8 cellular contexts compared by ENCODE assay signal in genomic region chr7:158740013-158740656, GRCh38. TPM values are rescaled to one million over a fixed set of nuclear protein-coding genes. Genes with fewer than 3 reads are reported as not detected.
DNase-seq lines count a peak whose midpoint lies in the region; ATAC-seq and TF ChIP-seq lines count a peak whose summit lies in the region.

No MANE protein-coding gene starts in this region.

- H3K4me3 Mint-ChIP-seq in T-helper 17 cell, result peak overlapping the region; percentile 47

- no peaks in the 10 kb centered on the region for H3K27me3 Mint-ChIP-seq in T-helper 17 cell

- H3K4me3 ChIP-seq in HFF-Myc (replicated peaks; ENCODE audit: low read depth, low read length) (no peak overlapping the region), fibroblast of the aortic adventitia (ENCODE audit: low read depth, low read length) (no peak overlapping the region)

- H3K36me3 Mint-ChIP-seq in T-helper 17 cell (ENCODE audit: low read depth), result peaks cover 4% of the 10 kb centered on the region

- no peaks in the 10 kb centered on the region for H3K9me3 ChIP-seq in T-helper 17 cell (ENCODE audit: control insufficient read depth, low read length, poor library complexity, severe bottlenecking)

- H3K27ac Mint-ChIP-seq in T-helper 17 cell, result peak overlapping the region; percentile 14

- intact Hi-C loops in sciatic nerve (cut with DNase I), result loop anchor here (5.0 kb wide), 1 partner anchor 1273 kb away; no protein-coding TSS in a partner anchor

- H3K4me1 Mint-ChIP-seq in T-helper 17 cell, result peaks cover 6% of the 10 kb centered on the region

- peak; percentile 27 for DNase-seq in HFF-Myc (ENCODE audit: extremely low read depth, low read depth)
- no peak for DNase-seq in T-helper 17 cell
- peak; percentile 67 for DNase-seq in fibroblast of the aortic adventitia (ENCODE audit: low read depth)
- no peak for DNase-seq in sciatic nerve (ENCODE audit: low spot score)
- DNase-seq in activated gamma-delta T cell (lab: John Stamatoyannopoulos, UW), result no peak
- no peak for DNase-seq in DMS79 treated with DMSO at 0.1 percent for 48 hours (lab: John Stamatoyannopoulos, UW)
- DNase-seq in stimulated activated CD4-positive, alpha-beta T cell treated with anti-CD3 and anti-CD28 coated beads, Interleukin-2, amount 100 ng/mL, for 24 hours, result no peak

- TF ChIP-seq CTCF in HFF-Myc (IDR thresholded peaks at IDR 0.05; ENCODE audit: low read depth, low read length, missing control alignments) (no peak), fibroblast of the aortic adventitia (IDR thresholded peaks at IDR 0.05; ENCODE audit: insufficient read depth, low read length) (no peak)

- ATAC-seq in T-helper 17 cell (peak; percentile 16), sciatic nerve (peak; percentile 85), HG03175 (IDR thresholded peaks at IDR 0.05; ENCODE audit: unreplicated experiment) (no peak)

RNA-seq across cellular contexts. Expression of gene NCAPG2, which starts 35.5 kb away (rescaled TPM):
- 10 to 100 TPM in 1 of 2 donors, 1 to 10 TPM in 1; 8.8 to 38.7 TPM for total RNA-seq in T-helper 17 cell
- 8.9 and 35.0 TPM in 2 replicates for total RNA-seq in fibroblast of the aortic adventitia (ENCODE audit: low replicate concordance)
- 11.7 TPM for total RNA-seq in sciatic nerve

Comparison
In these comparisons a context has a peak if more than half of its experiments do, and no peak if none do; other contexts are left out.
1. DNase-seq: peak in HFF-Myc (single experiment) and fibroblast of the aortic adventitia (single experiment); none in T-helper 17 cell (0 of 3), sciatic nerve (single experiment), activated gamma-delta T cell (single experiment), DMS79 treated with DMSO at 0.1 percent for 48 hours (single experiment) and stimulated activated CD4-positive, alpha-beta T cell treated with anti-CD3 and anti-CD28 coated beads, Interleukin-2, amount 100 ng/mL, for 24 hours (0 of 2).